ENCODE assay signal across 9 cellular contexts in the genomic region with DNA sequence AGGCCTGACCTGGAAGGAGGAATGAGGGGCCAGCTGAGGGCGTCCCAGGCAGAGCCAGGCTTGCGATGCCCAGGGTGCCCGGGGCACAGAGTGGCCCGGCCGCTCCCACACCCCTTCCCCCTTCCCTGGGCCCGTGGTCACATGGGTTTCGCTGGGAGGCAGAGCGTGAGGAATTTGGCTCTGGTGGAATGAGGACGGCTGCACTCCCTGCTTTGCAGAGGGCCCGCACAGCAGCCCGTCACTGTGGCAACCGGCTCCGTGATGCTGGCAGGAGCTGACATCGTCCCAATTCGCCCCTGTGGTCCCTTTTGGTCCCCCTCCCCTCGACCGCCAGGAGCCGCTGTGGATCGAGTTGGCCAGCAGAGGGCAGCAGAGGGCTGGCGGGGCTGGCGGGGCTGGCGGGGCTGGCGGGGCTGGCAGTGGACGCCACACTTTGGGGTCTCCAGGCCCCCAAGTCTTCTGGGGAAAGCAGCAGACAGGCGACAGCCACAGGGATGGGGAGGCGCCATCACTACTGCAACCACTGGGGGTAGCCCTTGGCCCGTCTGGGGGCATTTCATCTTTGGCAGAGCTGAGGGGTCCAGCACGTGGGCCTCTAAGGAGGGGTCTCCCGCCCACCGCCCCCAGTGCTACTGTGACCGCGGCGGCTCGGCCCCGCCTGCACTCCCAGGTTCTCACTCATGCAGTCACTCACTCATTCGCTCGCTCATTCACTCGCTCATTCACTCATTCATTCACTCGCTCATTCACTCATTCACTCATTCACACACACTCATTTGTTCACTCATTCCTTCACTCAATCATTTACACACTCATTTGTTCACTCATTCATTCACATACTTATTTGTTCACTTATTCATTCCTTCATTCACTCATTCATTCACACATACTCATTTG. TPM values are rescaled to one million over a fixed set of nuclear protein-coding genes. Genes with fewer than 3 reads are reported as not detected.
DNase-seq lines count a peak whose midpoint lies in the region; ATAC-seq and TF ChIP-seq lines count a peak whose summit lies in the region.
"Had no signal": no experiment of that assay in that cellular context is flagged by ENCODE, and none has a peak within 500 bp of the region (broad histone marks: within the 10 kb centered on the region; RNA-seq: fewer than 3 reads in every experiment).

No MANE protein-coding gene starts in this region.

- no peaks in the 10 kb centered on the region for H3K36me3 ChIP-seq in lung (ENCODE audit: control insufficient read depth in 2 of 2, insufficient read depth in 2 of 2, low read length in 2 of 2)
- no peaks in the 10 kb centered on the region for H3K36me3 ChIP-seq in stomach

- no peaks in the 10 kb centered on the region for H3K4me1 ChIP-seq in lung (ENCODE audit: control insufficient read depth in 2 of 2, insufficient read depth in 2 of 2, low read length in 2 of 2)
- H3K4me1 ChIP-seq in stomach, result peaks cover 6 to 10% (median 8%) of the 10 kb centered on the region in 4 donors

- H3K27me3 Mint-ChIP-seq in Calu3 (ENCODE audit: unreplicated experiment), result peaks cover 44% of the 10 kb centered on the region

- no peaks in the 10 kb centered on the region for H3K4me1 Mint-ChIP-seq in Calu3 (ENCODE audit: low read depth, unreplicated experiment)

- H3K27me3 ChIP-seq in lung (ENCODE audit: control insufficient read depth, insufficient read depth) (no peaks in the 10 kb centered on the region), stomach (peaks cover 0 to 89% (median 52%) of the 10 kb centered on the region in 3 donors)

- peak; percentile 78 for DNase-seq in Calu3
- peak; percentile 38 for DNase-seq in Jurkat, Clone E6-1 (ENCODE audit: low read depth, low spot score)
- peak; percentile 59 for DNase-seq in coronary artery (ENCODE audit: low spot score)
- no peak for DNase-seq in lung (ENCODE audit: low spot score)
- peak; percentile 42 for DNase-seq in stomach

- no peak for TF ChIP-seq EP300 in stomach (IDR thresholded peaks at IDR 0.05)

- H3K27ac ChIP-seq in VCaP (no peak overlapping the region), coronary artery (no peak overlapping the region), lung (ENCODE audit: low read depth in 1 of 2, low read length in 1 of 2) (no peak overlapping the region), stomach (no peak overlapping the region)

- no peak overlapping the region for H3K27ac Mint-ChIP-seq in Calu3 (ENCODE audit: unreplicated experiment)

- WGBS in lung, 2 donors, result 10% methylated on average over 38 to 39 of the region's 39 CpGs
- WGBS in stomach, 5 donors, result 7 to 16% (median 11%) methylated on average over 22 to 39 of the region's 39 CpGs

- no peak for TF ChIP-seq POLR2A in stomach (IDR thresholded peaks at IDR 0.05)

- peaks cover 6% of the 10 kb centered on the region for H3K9me3 Mint-ChIP-seq in Calu3 (ENCODE audit: low read depth, unreplicated experiment)

- intact Hi-C loops in Calu3 (cut with micrococcal nuclease; ENCODE audit: unreplicated experiment) (loop anchor here (5.0 kb wide), 1 partner anchor 121 kb away; no protein-coding TSS in a partner anchor), stomach (cut with DNase I; ENCODE audit: low total_unique reads) (no loop called here)

- CTCF ChIA-PET in Calu3 (lab: Charles Lee), result interaction anchor here (0.6 to 0.9 kb wide), 4 partner anchors 23 to 173 kb away, joined by 4 to 6 read pairs (median 5); no protein-coding TSS in a partner anchor

- BruUV-seq in Calu3 (replicated peaks; lab: Mats Ljungman, UMichigan), result no TSS peak

- ATAC-seq in lung (ENCODE audit: insufficient read depth, low FRiP score) (peak; percentile 67), GM21529 (IDR thresholded peaks at IDR 0.05; ENCODE audit: unreplicated experiment) (no peak), GM21526 (IDR thresholded peaks at IDR 0.05; ENCODE audit: low FRiP score, unreplicated experiment) (no peak)

- H3K4me3 ChIP-seq in Jurkat, Clone E6-1 (ENCODE audit: low read length), result no peak overlapping the region
- H3K4me3 ChIP-seq in coronary artery, result peak overlapping the region; percentile 16
- H3K4me3 ChIP-seq in lung, result no peak overlapping the region
- no peak overlapping the region for H3K4me3 ChIP-seq in stomach

- TF ChIP-seq CTCF in Calu3 (IDR thresholded peaks at IDR 0.05; ENCODE audit: unreplicated experiment) (peak; percentile 99), VCaP (conservative IDR thresholded peaks at IDR 0.05) (peak; percentile 98), coronary artery (IDR thresholded peaks at IDR 0.05) (peak; percentile 89), lung (IDR thresholded peaks at IDR 0.05; ENCODE audit: control extremely low read depth, extremely low read depth) (peak; percentile 41), stomach (IDR thresholded peaks at IDR 0.05) (peak in 5 of 7 experiments; percentile 45 to 90 (median 79))

- H3K4me3 Mint-ChIP-seq in Calu3 (ENCODE audit: low read depth, unreplicated experiment), result no peak overlapping the region

- H3K36me3 Mint-ChIP-seq in Calu3 (ENCODE audit: insufficient read depth, unreplicated experiment), result no peaks in the 10 kb centered on the region

- H3K9me3 ChIP-seq in lung (ENCODE audit: control insufficient read depth in 2 of 2, insufficient read depth in 1 of 2, low read length in 1 of 2) (peaks cover 0 to 5% of the 10 kb centered on the region in 2 donors), stomach (peaks cover 0 to 1% (median 0%) of the 10 kb centered on the region in 4 donors)

RNA-seq across cellular contexts. Expression of a gene that starts 49.7 kb away (rescaled TPM):
- total RNA-seq in Calu3 (2022) (not detected in 2 replicates), lung (not detected), stomach (under 1 TPM in 1 of 5 donors, not detected in 4; 0.55 TPM)
- 2.4 TPM for polyA plus RNA-seq in Jurkat, Clone E6-1 (2012; ENCODE audit: insufficient read depth, insufficient read length)
- polyA plus RNA-seq in lung (not detected), stomach (not detected)
- total RNA-seq: NCI-H460 had no signal

Comparison
In these comparisons a context has a peak if more than half of its experiments do, and no peak if none do; other contexts are left out.
1. CTCF ChIP-seq: peak in every context shown above with its lines; median percentile 99 in Calu3; 98 in VCaP; 89 in coronary artery; 79 in stomach; 41 in lung.